Comparison of ENCODE assay signal across 8 cellular contexts in genomic region chr22:30326704-30327362, GRCh38. TPM values are rescaled to one million over a fixed set of nuclear protein-coding genes. Genes with fewer than 3 reads are reported as not detected.
DNase-seq lines count a peak whose midpoint lies in the region; ATAC-seq and TF ChIP-seq lines count a peak whose summit lies in the region.

Gene TBC1D10A, minus strand, starts transcription at chr22:30326941. Its CDS starts 60 bp downstream, at chr22:30326881.

- H3K27ac ChIP-seq in angular gyrus (ENCODE audit: low read depth, low read length) (peak within 1 kb of the TSS; percentile 88), right atrium auricular region (peak within 1 kb of the TSS; percentile 89 to 90), psoas muscle (peak within 1 kb of the TSS; percentile 54)

- H3K9me3 ChIP-seq in right atrium auricular region (no peaks in the 10 kb centered on the region), psoas muscle (no peaks in the 10 kb centered on the region)

- TF ChIP-seq CTCF in right atrium auricular region (IDR thresholded peaks at IDR 0.05) (no peak), psoas muscle (IDR thresholded peaks at IDR 0.05) (no peak)

- H3K4me1 ChIP-seq in right atrium auricular region (peaks cover 0 to 47% of the 10 kb centered on the region in 2 donors), psoas muscle (peaks cover 23% of the 10 kb centered on the region)

- H3K4me3 ChIP-seq in right atrium auricular region (peak within 1 kb of the TSS; percentile 91 to 99), psoas muscle (peak within 1 kb of the TSS; percentile 88)

- H3K27me3 ChIP-seq in right atrium auricular region (no peaks in the 10 kb centered on the region), psoas muscle (ENCODE audit: insufficient read depth in 3 of 3, low read length in 2 of 3) (no peaks in the 10 kb centered on the region)

- intact Hi-C loops in T-helper 2 cell treated with Interferon-gamma antibody and Interleukin-4, amounts not matched to agents 100 ng/mL and 5 ng/mL, for 36 hours (cut with micrococcal nuclease), result loop anchor here (1.0 to 5.0 kb wide), 7 partner anchors 22 to 595 kb away; partner anchors contain the start of genes CASTOR1, MTFP1, OSM and RNF215
- intact Hi-C loops in psoas muscle (cut with DNase I), result loop anchor here in 1 of 2 donors (5.0 kb wide), 1 partner anchor 35 kb away; no protein-coding TSS in a partner anchor

- no peaks in the 10 kb centered on the region for H3K36me3 ChIP-seq in right atrium auricular region
- peaks cover 0 to 16% of the 10 kb centered on the region in 2 donors for H3K36me3 ChIP-seq in psoas muscle (ENCODE audit: insufficient read depth in 1 of 2, low read depth in 1 of 2)

- ATAC-seq in GM18499 (IDR thresholded peaks at IDR 0.05; ENCODE audit: insufficient read depth, unreplicated experiment) (peak; percentile 78), HG02885 (IDR thresholded peaks at IDR 0.05; ENCODE audit: poor library complexity, unreplicated experiment) (peak; percentile 88), psoas muscle (peak; percentile 95 to 98 (median 96))

- DNase-seq in NCI-H1694 treated with DMSO at 0.1 percent for 48 hours (lab: John Stamatoyannopoulos, UW) (peak; percentile 58), right atrium auricular region (ENCODE audit: low spot score) (peak; percentile 83), psoas muscle (peak; percentile 90 to 93), ureter (ENCODE audit: low spot score) (peak; percentile 93)

- WGBS in psoas muscle, 3 donors, result 2 to 3% (median 2%) methylated on average over 42 to 69 of the region's 69 CpGs

RNA-seq across cellular contexts. Expression of gene TBC1D10A, which starts in this region (rescaled TPM):
- 46.2 and 46.6 TPM in 2 replicates for total RNA-seq in T-helper 2 cell treated with Interferon-gamma antibody and Interleukin-4, amounts not matched to agents 100 ng/mL and 5 ng/mL, for 36 hours
- total RNA-seq in right atrium auricular region (1 to 10 TPM; 5.9 to 9.3 TPM), psoas muscle (1 to 10 TPM; 2.9 to 4.8 (median 3.3) TPM), ureter (40.0 TPM)
- polyA plus RNA-seq in psoas muscle, result 1 to 10 TPM; 2.2 to 4.2 (median 2.9) TPM

Comparison
In these comparisons a context has a peak if more than half of its experiments do, and no peak if none do; other contexts are left out.
1. Peak in every context shown above with its lines: DNase-seq, ATAC-seq, H3K4me3 ChIP-seq and H3K27ac ChIP-seq.